Comparison of ENCODE assay signal across 2 cellular contexts in the genomic region with DNA sequence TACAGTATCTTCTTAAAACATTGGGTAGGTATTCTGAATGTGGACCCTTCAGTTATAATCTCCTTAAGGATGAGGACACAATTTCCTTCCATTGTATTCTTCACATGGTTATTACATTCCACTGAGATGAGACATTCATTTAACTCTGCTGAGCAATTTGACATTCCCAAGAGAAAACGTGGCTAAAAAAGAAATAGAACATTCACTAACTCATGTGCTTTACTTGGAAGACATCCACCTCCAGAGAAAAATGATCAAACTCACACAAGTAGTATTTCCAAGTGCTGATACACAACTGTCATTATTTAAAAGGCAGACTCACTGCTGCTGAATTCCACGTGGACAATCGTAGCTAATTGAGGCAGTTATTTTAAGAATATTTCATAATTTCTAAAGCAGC.
A peak's percentile ranks its signal among the peaks of the same experiment; 100 is the strongest.
TF ChIP-seq lines count a peak whose summit lies in the region.

No MANE protein-coding gene starts in this region.

TF ChIP-seq in IMR-90, 13 proteins besides CTCF, POLR2A, EP300 and RAD21 (continued from another document):
- TF ChIP-seq FOS (IDR thresholded peaks at IDR 0.05; ENCODE audit: low read depth, low read length) (peak; percentile 41; the same call in 1 of the 2 replicates), MAFK (IDR thresholded peaks at IDR 0.05; ENCODE audit: low read depth, low read length) (peak; percentile 34; the same call in 1 of the 2 replicates), SMC3 (IDR thresholded peaks at IDR 0.05; ENCODE audit: low read depth, low read length) (no peak), MXI1 (IDR thresholded peaks at IDR 0.05; ENCODE audit: borderline replicate concordance, low read depth, low read length) (peak; percentile 92)
- TF ChIP-seq, protein P1, sequence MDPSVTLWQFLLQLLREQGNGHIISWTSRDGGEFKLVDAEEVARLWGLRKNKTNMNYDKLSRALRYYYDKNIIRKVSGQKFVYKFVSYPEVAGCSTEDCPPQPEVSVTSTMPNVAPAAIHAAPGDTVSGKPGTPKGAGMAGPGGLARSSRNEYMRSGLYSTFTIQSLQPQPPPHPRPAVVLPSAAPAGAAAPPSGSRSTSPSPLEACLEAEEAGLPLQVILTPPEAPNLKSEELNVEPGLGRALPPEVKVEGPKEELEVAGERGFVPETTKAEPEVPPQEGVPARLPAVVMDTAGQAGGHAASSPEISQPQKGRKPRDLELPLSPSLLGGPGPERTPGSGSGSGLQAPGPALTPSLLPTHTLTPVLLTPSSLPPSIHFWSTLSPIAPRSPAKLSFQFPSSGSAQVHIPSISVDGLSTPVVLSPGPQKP (IDR thresholded peaks at IDR 0.05; ENCODE audit: borderline replicate concordance, low read depth, low read length), result no peak

TF ChIP-seq in GM23338, 12 proteins besides CTCF, POLR2A, EP300 and RAD21 (continued from another document):
- TF ChIP-seq, protein P2, sequence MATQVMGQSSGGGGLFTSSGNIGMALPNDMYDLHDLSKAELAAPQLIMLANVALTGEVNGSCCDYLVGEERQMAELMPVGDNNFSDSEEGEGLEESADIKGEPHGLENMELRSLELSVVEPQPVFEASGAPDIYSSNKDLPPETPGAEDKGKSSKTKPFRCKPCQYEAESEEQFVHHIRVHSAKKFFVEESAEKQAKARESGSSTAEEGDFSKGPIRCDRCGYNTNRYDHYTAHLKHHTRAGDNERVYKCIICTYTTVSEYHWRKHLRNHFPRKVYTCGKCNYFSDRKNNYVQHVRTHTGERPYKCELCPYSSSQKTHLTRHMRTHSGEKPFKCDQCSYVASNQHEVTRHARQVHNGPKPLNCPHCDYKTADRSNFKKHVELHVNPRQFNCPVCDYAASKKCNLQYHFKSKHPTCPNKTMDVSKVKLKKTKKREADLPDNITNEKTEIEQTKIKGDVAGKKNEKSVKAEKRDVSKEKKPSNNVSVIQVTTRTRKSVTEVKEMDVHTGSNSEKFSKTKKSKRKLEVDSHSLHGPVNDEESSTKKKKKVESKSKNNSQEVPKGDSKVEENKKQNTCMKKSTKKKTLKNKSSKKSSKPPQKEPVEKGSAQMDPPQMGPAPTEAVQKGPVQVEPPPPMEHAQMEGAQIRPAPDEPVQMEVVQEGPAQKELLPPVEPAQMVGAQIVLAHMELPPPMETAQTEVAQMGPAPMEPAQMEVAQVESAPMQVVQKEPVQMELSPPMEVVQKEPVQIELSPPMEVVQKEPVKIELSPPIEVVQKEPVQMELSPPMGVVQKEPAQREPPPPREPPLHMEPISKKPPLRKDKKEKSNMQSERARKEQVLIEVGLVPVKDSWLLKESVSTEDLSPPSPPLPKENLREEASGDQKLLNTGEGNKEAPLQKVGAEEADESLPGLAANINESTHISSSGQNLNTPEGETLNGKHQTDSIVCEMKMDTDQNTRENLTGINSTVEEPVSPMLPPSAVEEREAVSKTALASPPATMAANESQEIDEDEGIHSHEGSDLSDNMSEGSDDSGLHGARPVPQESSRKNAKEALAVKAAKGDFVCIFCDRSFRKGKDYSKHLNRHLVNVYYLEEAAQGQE (IDR thresholded peaks at IDR 0.05; ENCODE audit: unreplicated experiment), result no peak
- TF ChIP-seq POLR2AphosphoS5 (IDR thresholded peaks at IDR 0.05; ENCODE audit: low read depth) (no peak), ZNF114 (CRISPR knock-in tag; IDR thresholded peaks at IDR 0.05) (no peak)
